ENCODE assay signal across 17 cellular contexts in genomic region chr7:90791596-90791995, GRCh38.
DNase-seq lines count a peak whose midpoint lies in the region; ATAC-seq and TF ChIP-seq lines count a peak whose summit lies in the region.
"Had no signal": no experiment of that assay in that cellular context is flagged by ENCODE, and none has a peak within 500 bp of the region (broad histone marks: within the 10 kb centered on the region; RNA-seq: fewer than 3 reads in every experiment).

No MANE protein-coding gene starts in this region.

- H3K4me3 Mint-ChIP-seq in activated naive CD8-positive, alpha-beta T cell treated with anti-CD3 and anti-CD28 coated beads, Interleukin-2, amount 50 U/mL, for 24 hours: no peak overlapping the region
- no peak overlapping the region for H3K4me3 Mint-ChIP-seq in activated naive CD8-positive, alpha-beta T cell treated with anti-CD3 and anti-CD28 coated beads for 36 hours
- no peak overlapping the region for H3K4me3 Mint-ChIP-seq in chondrocyte (ENCODE audit: unreplicated experiment)
- no peak overlapping the region for H3K4me3 Mint-ChIP-seq in progenitor cell of endocrine pancreas (ENCODE audit: low read depth)
- peak overlapping the region; percentile 42 to 55 for H3K4me3 Mint-ChIP-seq in stimulated activated naive B cell treated with anti-CD40 and anti-IgM and Interleukin-4, amounts not matched to agents 10 μg/mL and 1 μg/mL and 100 μg/mL, for 72 hours
- H3K4me3 Mint-ChIP-seq in MCF 10A (ENCODE audit: unreplicated experiment): no peak overlapping the region
- H3K4me3 Mint-ChIP-seq: CD4-positive, alpha-beta memory T cell had no signal

- no TSS peak for BruUV-seq in MCF 10A (replicated peaks; lab: Mats Ljungman, UMichigan)

- H3K27me3 ChIP-seq in right cardiac atrium (ENCODE audit: control insufficient read depth, insufficient read depth): no peaks in the 10 kb centered on the region

- no peak overlapping the region for H3K27ac Mint-ChIP-seq in activated naive CD8-positive, alpha-beta T cell treated with anti-CD3 and anti-CD28 coated beads, Interleukin-2, amount 50 U/mL, for 24 hours
- H3K27ac Mint-ChIP-seq in activated naive CD8-positive, alpha-beta T cell treated with anti-CD3 and anti-CD28 coated beads for 36 hours: no peak overlapping the region
- H3K27ac Mint-ChIP-seq in chondrocyte (ENCODE audit: unreplicated experiment): peak overlapping the region; percentile 9
- peak overlapping the region; percentile 1 for H3K27ac Mint-ChIP-seq in progenitor cell of endocrine pancreas
- H3K27ac Mint-ChIP-seq in stimulated activated naive B cell treated with anti-CD40 and anti-IgM and Interleukin-4, amounts not matched to agents 10 μg/mL and 1 μg/mL and 100 μg/mL, for 72 hours: peak overlapping the region; percentile 31
- no peak overlapping the region for H3K27ac Mint-ChIP-seq in MCF 10A (ENCODE audit: low read depth, unreplicated experiment)
- H3K27ac Mint-ChIP-seq: CD4-positive, alpha-beta memory T cell had no signal

- CTCF ChIA-PET in MCF 10A (lab: Yijun Ruan, JAX): interaction anchor here (0.6 kb wide), 1 partner anchor 339 kb away, joined by 3 read pairs; no protein-coding TSS in a partner anchor

- peaks cover 34% of the 10 kb centered on the region for H3K9me3 Mint-ChIP-seq in activated naive CD8-positive, alpha-beta T cell treated with anti-CD3 and anti-CD28 coated beads, Interleukin-2, amount 50 U/mL, for 24 hours
- peaks cover 12% of the 10 kb centered on the region for H3K9me3 Mint-ChIP-seq in activated naive CD8-positive, alpha-beta T cell treated with anti-CD3 and anti-CD28 coated beads for 36 hours
- peaks cover 15% of the 10 kb centered on the region for H3K9me3 Mint-ChIP-seq in chondrocyte (ENCODE audit: low read depth)
- peaks cover 31% of the 10 kb centered on the region for H3K9me3 Mint-ChIP-seq in progenitor cell of endocrine pancreas (ENCODE audit: low read depth)
- H3K9me3 Mint-ChIP-seq in stimulated activated naive B cell treated with anti-CD40 and anti-IgM and Interleukin-4, amounts not matched to agents 10 μg/mL and 1 μg/mL and 100 μg/mL, for 72 hours: peaks cover 16 to 17% of the 10 kb centered on the region in 2 donors
- H3K9me3 Mint-ChIP-seq in MCF 10A (ENCODE audit: unreplicated experiment): peaks cover 21% of the 10 kb centered on the region

- DNase-seq in activated naive CD8-positive, alpha-beta T cell treated with anti-CD3 and anti-CD28 coated beads, Interleukin-2, amount 50 U/mL, for 24 hours: no peak
- no peak for DNase-seq in activated naive CD8-positive, alpha-beta T cell treated with anti-CD3 and anti-CD28 coated beads for 36 hours
- DNase-seq in chondrocyte (ENCODE audit: low spot score) (no peak), progenitor cell of endocrine pancreas (ENCODE audit: low spot score, unreplicated experiment) (no peak), right cardiac atrium (no peak), MCF 10A (ENCODE audit: unreplicated experiment) (no peak), T-helper 2 cell (no peak)
- DNase-seq in stimulated activated naive B cell treated with anti-CD40 and anti-IgM and Interleukin-4, amounts not matched to agents 10 μg/mL and 1 μg/mL and 100 μg/mL, for 72 hours: no peak
- DNase-seq: C1 segment of cervical spinal cord; Calu3; CD4-positive, alpha-beta memory T cell; COR-L47; DMS53; DMS79 treated with DMSO at 0.1 percent for 48 hours; GF-D8; GOT3 had no signal

- 78% methylated on average over 3 of the region's 3 CpGs for WGBS in right cardiac atrium

- POLR2A ChIA-PET in MCF 10A (lab: Yijun Ruan, JAX): no interaction called here

- intact Hi-C loops in right cardiac atrium (cut with DNase I) (no loop called here), MCF 10A (cut with micrococcal nuclease) (no loop called here)

- peaks cover 8% of the 10 kb centered on the region for H3K4me1 Mint-ChIP-seq in activated naive CD8-positive, alpha-beta T cell treated with anti-CD3 and anti-CD28 coated beads, Interleukin-2, amount 50 U/mL, for 24 hours
- no peaks in the 10 kb centered on the region for H3K4me1 Mint-ChIP-seq in activated naive CD8-positive, alpha-beta T cell treated with anti-CD3 and anti-CD28 coated beads for 36 hours
- peaks cover 62% of the 10 kb centered on the region for H3K4me1 Mint-ChIP-seq in chondrocyte (ENCODE audit: low read depth)
- peaks cover 14% of the 10 kb centered on the region for H3K4me1 Mint-ChIP-seq in progenitor cell of endocrine pancreas (ENCODE audit: low read depth)
- H3K4me1 Mint-ChIP-seq in stimulated activated naive B cell treated with anti-CD40 and anti-IgM and Interleukin-4, amounts not matched to agents 10 μg/mL and 1 μg/mL and 100 μg/mL, for 72 hours: peaks cover 18 to 52% of the 10 kb centered on the region in 2 donors
- H3K4me1 Mint-ChIP-seq in MCF 10A (ENCODE audit: insufficient read depth, unreplicated experiment): peaks cover 5% of the 10 kb centered on the region
- H3K4me1 Mint-ChIP-seq: CD4-positive, alpha-beta memory T cell had no signal

- H3K9me3 ChIP-seq in right cardiac atrium (ENCODE audit: control insufficient read depth, low read length): no peaks in the 10 kb centered on the region
- H3K9me3 ChIP-seq: HAP-1 had no signal

- no peak overlapping the region for H3K27ac ChIP-seq in right cardiac atrium (ENCODE audit: low read length)

- peak; percentile 40 for ATAC-seq in activated naive CD8-positive, alpha-beta T cell treated with anti-CD3 and anti-CD28 coated beads, Interleukin-2, amount 50 U/mL, for 24 hours
- ATAC-seq in stimulated activated naive B cell treated with anti-CD40 and anti-IgM and Interleukin-4, amounts not matched to agents 10 μg/mL and 1 μg/mL and 100 μg/mL, for 72 hours (replicated peaks): peak; percentile 76 to 81
- ATAC-seq in right cardiac atrium: no peak

- no peak overlapping the region for H3K4me3 ChIP-seq in right cardiac atrium (ENCODE audit: low read length)
- H3K4me3 ChIP-seq: HAP-1 had no signal

- H3K4me1 ChIP-seq in right cardiac atrium (ENCODE audit: control insufficient read depth, insufficient read depth, low read length): no peaks in the 10 kb centered on the region
- H3K4me1 ChIP-seq: HAP-1 had no signal

- peaks cover 10% of the 10 kb centered on the region for H3K36me3 Mint-ChIP-seq in activated naive CD8-positive, alpha-beta T cell treated with anti-CD3 and anti-CD28 coated beads, Interleukin-2, amount 50 U/mL, for 24 hours (ENCODE audit: low read depth)
- H3K36me3 Mint-ChIP-seq in activated naive CD8-positive, alpha-beta T cell treated with anti-CD3 and anti-CD28 coated beads for 36 hours: peaks cover 3% of the 10 kb centered on the region
- peaks cover 27% of the 10 kb centered on the region for H3K36me3 Mint-ChIP-seq in chondrocyte (ENCODE audit: low read depth)
- H3K36me3 Mint-ChIP-seq in progenitor cell of endocrine pancreas (ENCODE audit: insufficient read depth): peaks cover 47% of the 10 kb centered on the region
- peaks cover 42 to 64% of the 10 kb centered on the region in 2 donors for H3K36me3 Mint-ChIP-seq in stimulated activated naive B cell treated with anti-CD40 and anti-IgM and Interleukin-4, amounts not matched to agents 10 μg/mL and 1 μg/mL and 100 μg/mL, for 72 hours
- no peaks in the 10 kb centered on the region for H3K36me3 Mint-ChIP-seq in MCF 10A (ENCODE audit: insufficient read depth, unreplicated experiment)
- H3K36me3 Mint-ChIP-seq: CD4-positive, alpha-beta memory T cell had no signal

- TF ChIP-seq CTCF in chondrocyte (IDR thresholded peaks at IDR 0.05) (no peak), progenitor cell of endocrine pancreas (IDR thresholded peaks at IDR 0.05; ENCODE audit: unreplicated experiment) (no peak), MCF 10A (IDR thresholded peaks at IDR 0.05; ENCODE audit: unreplicated experiment) (no peak)

- no peaks in the 10 kb centered on the region for H3K27me3 Mint-ChIP-seq in activated naive CD8-positive, alpha-beta T cell treated with anti-CD3 and anti-CD28 coated beads, Interleukin-2, amount 50 U/mL, for 24 hours
- no peaks in the 10 kb centered on the region for H3K27me3 Mint-ChIP-seq in activated naive CD8-positive, alpha-beta T cell treated with anti-CD3 and anti-CD28 coated beads for 36 hours
- H3K27me3 Mint-ChIP-seq in chondrocyte (ENCODE audit: low read depth): no peaks in the 10 kb centered on the region
- no peaks in the 10 kb centered on the region for H3K27me3 Mint-ChIP-seq in progenitor cell of endocrine pancreas
- H3K27me3 Mint-ChIP-seq in stimulated activated naive B cell treated with anti-CD40 and anti-IgM and Interleukin-4, amounts not matched to agents 10 μg/mL and 1 μg/mL and 100 μg/mL, for 72 hours: no peaks in the 10 kb centered on the region
- no peaks in the 10 kb centered on the region for H3K27me3 Mint-ChIP-seq in MCF 10A (ENCODE audit: insufficient read depth, unreplicated experiment)
- H3K27me3 Mint-ChIP-seq: CD4-positive, alpha-beta memory T cell had no signal

Comparison
In these comparisons a context has a peak if more than half of its experiments do, and no peak if none do; other contexts are left out.
1. ATAC-seq: peak in activated naive CD8-positive, alpha-beta T cell treated with anti-CD3 and anti-CD28 coated beads, Interleukin-2, amount 50 U/mL, for 24 hours (single experiment) and stimulated activated naive B cell treated with anti-CD40 and anti-IgM and Interleukin-4, amounts not matched to agents 10 μg/mL and 1 μg/mL and 100 μg/mL, for 72 hours (2 of 2); none in right cardiac atrium (0 of 2).
2. H3K27ac Mint-ChIP-seq: peak in chondrocyte (single experiment), progenitor cell of endocrine pancreas (single experiment) and stimulated activated naive B cell treated with anti-CD40 and anti-IgM and Interleukin-4, amounts not matched to agents 10 μg/mL and 1 μg/mL and 100 μg/mL, for 72 hours (single experiment); none in activated naive CD8-positive, alpha-beta T cell treated with anti-CD3 and anti-CD28 coated beads, Interleukin-2, amount 50 U/mL, for 24 hours (single experiment), activated naive CD8-positive, alpha-beta T cell treated with anti-CD3 and anti-CD28 coated beads for 36 hours (single experiment) and MCF 10A (single experiment).
3. H3K4me3 Mint-ChIP-seq: peak in stimulated activated naive B cell treated with anti-CD40 and anti-IgM and Interleukin-4, amounts not matched to agents 10 μg/mL and 1 μg/mL and 100 μg/mL, for 72 hours (2 of 2); none in activated naive CD8-positive, alpha-beta T cell treated with anti-CD3 and anti-CD28 coated beads, Interleukin-2, amount 50 U/mL, for 24 hours (single experiment), activated naive CD8-positive, alpha-beta T cell treated with anti-CD3 and anti-CD28 coated beads for 36 hours (single experiment), chondrocyte (single experiment), progenitor cell of endocrine pancreas (single experiment) and MCF 10A (single experiment).